8 cellular contexts compared by ENCODE assay signal in the genomic region with DNA sequence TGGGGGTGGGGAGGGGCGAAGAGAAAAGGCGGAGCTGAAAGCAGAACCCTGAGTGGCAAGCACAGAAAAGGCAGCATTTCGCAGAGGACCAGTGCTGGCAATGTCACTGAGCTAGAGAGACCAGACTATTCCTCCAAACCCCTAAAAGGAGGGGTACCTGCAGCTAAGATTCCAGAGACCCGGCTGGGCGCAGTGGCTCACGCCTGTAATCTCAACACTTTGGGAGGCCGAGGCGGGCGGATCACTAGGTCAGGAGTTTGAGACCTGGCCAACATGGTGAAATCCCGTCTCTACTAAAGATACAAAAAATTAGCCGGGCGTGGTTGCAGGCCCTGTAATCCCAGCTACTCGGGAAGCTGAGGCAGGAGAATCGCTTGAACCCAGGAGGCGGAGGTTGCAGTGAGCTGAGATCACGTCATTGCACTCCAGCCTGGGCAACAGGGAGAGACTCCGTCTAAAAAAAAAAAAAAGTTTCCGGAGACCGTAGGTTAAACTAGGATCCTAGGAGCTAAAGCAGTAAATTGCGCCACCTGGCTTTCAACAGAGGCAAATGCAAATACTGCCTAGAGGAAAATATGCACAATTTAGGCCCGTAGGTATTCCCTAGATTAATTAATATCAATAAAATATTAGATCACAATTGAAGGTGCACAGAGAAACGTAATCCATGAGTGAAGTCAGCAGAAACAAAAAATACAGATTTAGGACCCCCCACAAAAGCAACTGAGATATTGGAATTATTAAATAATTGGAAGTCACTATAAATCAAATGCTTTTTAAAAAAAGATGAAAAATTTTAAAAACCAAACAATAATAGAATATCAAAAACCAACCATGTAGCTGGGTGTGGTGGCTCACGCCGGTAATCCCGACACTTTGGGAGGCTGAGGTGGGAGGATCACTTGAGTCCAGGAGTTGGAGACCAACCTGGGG. TPM values are rescaled to one million over a fixed set of nuclear protein-coding genes. Genes with fewer than 3 reads are reported as not detected.
A peak's percentile ranks its signal among the peaks of the same experiment; 100 is the strongest.
DNase-seq lines count a peak whose midpoint lies in the region; ATAC-seq and TF ChIP-seq lines count a peak whose summit lies in the region.

No MANE protein-coding gene starts in this region.

- H4K20me1 ChIP-seq in IMR-90 (ENCODE audit: insufficient read depth, low read length) (peaks cover 6% of the 10 kb centered on the region), neural cell (ENCODE audit: insufficient read depth) (no peaks in the 10 kb centered on the region)

- no peak overlapping the region for H2BK5ac ChIP-seq in IMR-90 (ENCODE audit: low read depth, low read length, poor library complexity, severe bottlenecking)

- in situ Hi-C loops in IMR-90 (cut with MboI; ENCODE audit: low sequenced_read_pairs): no loop called here

- POLR2A ChIA-PET in IMR-90 (lab: Charles Lee; ENCODE audit: unreplicated experiment): interaction anchor here (0.7 kb wide), 1 partner anchor 566 kb away, joined by 3 read pairs; no protein-coding TSS in a partner anchor

- no peaks in the 10 kb centered on the region for H3K9me1 ChIP-seq in IMR-90 (ENCODE audit: insufficient read depth, low read length)

- H3K4me2 ChIP-seq in IMR-90 (ENCODE audit: low read depth, low read length) (no peak overlapping the region), neural cell (ENCODE audit: low read length) (no peak overlapping the region)

- no peaks in the 10 kb centered on the region for H3K79me2 ChIP-seq in neural cell (replicated peaks; ENCODE audit: insufficient read depth, low read length)

- BruUV-seq in IMR-90 (replicated peaks; lab: Mats Ljungman, UMichigan): no TSS peak

- H3K4me1 ChIP-seq in IMR-90 (ENCODE audit: control insufficient read depth, insufficient read depth, low read length): no peaks in the 10 kb centered on the region; the same call in 1 of the 2 replicates

- H2BK15ac ChIP-seq in IMR-90 (ENCODE audit: low read depth, low read length): no peak overlapping the region

- peak; percentile 91 for DNase-seq in DMS53 (lab: John Stamatoyannopoulos, UW)
- peak; percentile 72 for DNase-seq in IMR-90
- DNase-seq in NOMO-1 (lab: John Stamatoyannopoulos, UW; ENCODE audit: unreplicated experiment in 2 of 2): peak; percentile 23 to 43
- peak; percentile 18 for DNase-seq in activated T-cell treated with anti-CD3 and anti-CD28 coated beads for 4 hours
- peak; percentile 83 for DNase-seq in fibroblast of mammary gland (ENCODE audit: low read depth)

- dilution Hi-C loops in IMR-90 (cut with HindIII; ENCODE audit: low sequenced_read_pairs, unreplicated experiment): no loop called here

- H4K91ac ChIP-seq in IMR-90 (ENCODE audit: insufficient read depth, low read depth, low read length): no peak overlapping the region

- TF ChIP-seq EP300 in neural cell (conservative IDR thresholded peaks at IDR 0.05; ENCODE audit: poor library complexity, severe bottlenecking): no peak

- H4K8ac ChIP-seq in IMR-90 (ENCODE audit: low read depth in 2 of 2, low read length in 2 of 2): 0 out of 4 replicates have a peak overlapping the region, but pooled peaks of 1 of the 2 experiments have one; percentile 2

- intact Hi-C loops in IMR-90 (cut with micrococcal nuclease): loop anchor here (1.0 kb wide), 2 partner anchors 53 to 205 kb away; no protein-coding TSS in a partner anchor

- 25% methylated on average over 4 of the region's 25 CpGs; no CpG with 5 or more reads in 1 of the 2 experiments for WGBS in IMR-90 (ENCODE audit: extremely low coverage in 2 of 2, insufficient read length in 1 of 2), 2 experiments

- TF ChIP-seq CTCF in IMR-90 (conservative IDR thresholded peaks at IDR 0.05; ENCODE audit: low read depth, low read length): peak; percentile 92
- TF ChIP-seq CTCF in fibroblast of mammary gland (conservative IDR thresholded peaks at IDR 0.05; ENCODE audit: control insufficient read depth, insufficient read depth, low read depth, low read length): peak; percentile 94
- TF ChIP-seq CTCF in neural cell (IDR thresholded peaks at IDR 0.05; ENCODE audit: poor library complexity, severe bottlenecking): peak; percentile 80

- H3K36me3 ChIP-seq in IMR-90 (ENCODE audit: control insufficient read depth, insufficient read depth, low read length) (no peaks in the 10 kb centered on the region), neural cell (ENCODE audit: insufficient read depth, low read length) (no peaks in the 10 kb centered on the region)

- TF ChIP-seq RAD21 in IMR-90 (IDR thresholded peaks at IDR 0.05; ENCODE audit: low read length) (peak; percentile 82), neural cell (conservative IDR thresholded peaks at IDR 0.05) (peak; percentile 74)

- H3K27me3 ChIP-seq in IMR-90 (ENCODE audit: control insufficient read depth, insufficient read depth, low read length) (peaks cover 39% of the 10 kb centered on the region), neural cell (ENCODE audit: insufficient read depth, low read depth, low read length) (peaks cover 41% of the 10 kb centered on the region)

- H3K23ac ChIP-seq in IMR-90 (ENCODE audit: low read depth, low read length): no peak overlapping the region

- no peak overlapping the region for H2AK9ac ChIP-seq in IMR-90 (replicated peaks; ENCODE audit: low read depth, low read length, poor library complexity)

- H3K56ac ChIP-seq in IMR-90 (ENCODE audit: extremely low read depth, insufficient read depth, low read length): no peak overlapping the region

- H3F3A ChIP-seq in neural cell (ENCODE audit: insufficient read depth, low read length, poor library complexity, severe bottlenecking): no peaks in the 10 kb centered on the region

- H3K4me3 ChIP-seq in IMR-90 (ENCODE audit: insufficient read depth, low read depth, low read length): no peak overlapping the region
- H3K4me3 ChIP-seq in fibroblast of mammary gland (ENCODE audit: control insufficient read depth, low read depth, low read length): peak overlapping the region; percentile 41
- H3K4me3 ChIP-seq in neural cell (ENCODE audit: low read length): no peak overlapping the region

- no peak overlapping the region for H2AK5ac ChIP-seq in IMR-90 (ENCODE audit: low read depth, low read length)

- H3K9me3 ChIP-seq in IMR-90 (ENCODE audit: control insufficient read depth, insufficient read depth, low read length) (no peaks in the 10 kb centered on the region; the same call in 1 of the 2 replicates), neural cell (ENCODE audit: low read length) (no peaks in the 10 kb centered on the region)

- no peak overlapping the region for H4K5ac ChIP-seq in IMR-90 (ENCODE audit: low read depth, low read length)

- H3K9ac ChIP-seq in IMR-90 (ENCODE audit: low read depth, low read length) (no peak overlapping the region), neural cell (ENCODE audit: low read length) (no peak overlapping the region)

- H3K4ac ChIP-seq in IMR-90 (ENCODE audit: low read depth, low read length): no peak overlapping the region

- H2AFZ ChIP-seq in IMR-90 (replicated peaks; ENCODE audit: low read length, poor library complexity): peak overlapping the region; percentile 81
- no peak overlapping the region for H2AFZ ChIP-seq in neural cell (ENCODE audit: low read depth, low read length)

- H3K79me1 ChIP-seq in IMR-90 (ENCODE audit: low read depth in 1 of 2, low read length in 2 of 2): no peaks in the 10 kb centered on the region

- no peaks in the 10 kb centered on the region for H3K9me2 ChIP-seq in neural cell (ENCODE audit: insufficient read depth, low read length)

- no peak overlapping the region for H2BK120ac ChIP-seq in IMR-90 (ENCODE audit: low read depth, low read length)

- no peak overlapping the region for H3K14ac ChIP-seq in IMR-90 (replicated peaks; ENCODE audit: low read depth, low read length)

- TF ChIP-seq POLR2A in IMR-90 (IDR thresholded peaks at IDR 0.05; ENCODE audit: low read depth, low read length): no peak

- CTCF ChIA-PET in IMR-90 (lab: Yijun Ruan, JAX): interaction anchor here (0.6 to 1.6 kb wide), 12 partner anchors 10 to 231 kb away, joined by 3 to 11 read pairs (median 6); a partner anchor contains a TSS

- no peak overlapping the region for H3K27ac ChIP-seq in IMR-90 (ENCODE audit: insufficient read depth, low read length)
- no peak overlapping the region for H3K27ac ChIP-seq in neural cell (ENCODE audit: low read length)

- no peak overlapping the region for H3K18ac ChIP-seq in IMR-90 (ENCODE audit: low read depth, low read length)

- ATAC-seq in IMR-90 (ENCODE audit: low read depth): peak; percentile 69
- no peak for ATAC-seq in HG03280 (IDR thresholded peaks at IDR 0.05; ENCODE audit: unreplicated experiment)
- no peak for ATAC-seq in GM21529 (IDR thresholded peaks at IDR 0.05; ENCODE audit: unreplicated experiment)

- no peak overlapping the region for H2BK20ac ChIP-seq in IMR-90 (ENCODE audit: low read depth, low read length)

RNA-seq across cellular contexts. Expression of a gene that starts 4.9 kb away (rescaled TPM):
- total RNA-seq in IMR-90 (2012; rRNA removed): not detected in 2 replicates
- polyA plus RNA-seq in IMR-90 (2012; rRNA removed) (0.22 and 0.30 TPM in 2 replicates), neural cell (3.1 and 9.0 TPM in 2 replicates)
- polyA plus RNA-seq in IMR-90 (2012; cell fraction: cytosol; rRNA removed): 0.09 and 0.68 TPM in 2 replicates
- 4.3 and 7.7 TPM in 2 replicates for polyA plus RNA-seq in IMR-90 (2012; cell fraction: nucleus; rRNA removed; ENCODE audit: low replicate concordance)
- 2.9 and 4.5 TPM in 2 replicates for polyA minus RNA-seq in neural cell

RNA-seq across cellular contexts. Expression of a gene that starts 19.5 kb away (rescaled TPM):
- total RNA-seq in IMR-90 (2012; rRNA removed): 70.4 and 80.5 TPM in 2 replicates
- polyA plus RNA-seq in IMR-90 (2012; rRNA removed) (160 and 164 TPM in 2 replicates), neural cell (79.6 and 104 TPM in 2 replicates)
- 146 and 152 TPM in 2 replicates for polyA plus RNA-seq in IMR-90 (2012; cell fraction: cytosol; rRNA removed)
- 160 and 315 TPM in 2 replicates for polyA plus RNA-seq in IMR-90 (2012; cell fraction: nucleus; rRNA removed; ENCODE audit: low replicate concordance)
- 38.7 and 44.8 TPM in 2 replicates for polyA minus RNA-seq in neural cell

RNA-seq across cellular contexts. Expression of a gene that starts 21.1 kb away (rescaled TPM):
- total RNA-seq in IMR-90 (2012; rRNA removed): under 0.01 TPM in 1 of 2 replicates, not detected in the other
- polyA plus RNA-seq in IMR-90 (2012; rRNA removed) (0.07 and 0.15 TPM in 2 replicates), neural cell (0.28 TPM in 1 of 2 replicates, not detected in the other)
- 0.04 and 0.08 TPM in 2 replicates for polyA plus RNA-seq in IMR-90 (2012; cell fraction: cytosol; rRNA removed)
- polyA plus RNA-seq in IMR-90 (2012; cell fraction: nucleus; rRNA removed; ENCODE audit: low replicate concordance): 0.26 and 0.29 TPM in 2 replicates
- polyA minus RNA-seq in neural cell: not detected in 2 replicates

RNA-seq across cellular contexts. Expression of a gene that starts 28.1 kb away (rescaled TPM):
- not detected in 2 replicates for total RNA-seq in IMR-90 (2012; rRNA removed)
- polyA plus RNA-seq in IMR-90 (2012; rRNA removed) (not detected in 2 replicates), neural cell (not detected in 2 replicates)
- not detected in 2 replicates for polyA plus RNA-seq in IMR-90 (2012; cell fraction: cytosol; rRNA removed)
- polyA plus RNA-seq in IMR-90 (2012; cell fraction: nucleus; rRNA removed; ENCODE audit: low replicate concordance): not detected in 2 replicates
- not detected in 2 replicates for polyA minus RNA-seq in neural cell

RNA-seq across cellular contexts. Expression of a gene that starts 40.5 kb away (rescaled TPM):
- total RNA-seq in IMR-90 (2012; rRNA removed): under 0.01 TPM in 1 of 2 replicates, not detected in the other
- polyA plus RNA-seq in IMR-90 (2012; rRNA removed): 0.15 and 0.17 TPM in 2 replicates
- polyA plus RNA-seq in IMR-90 (2012; cell fraction: cytosol; rRNA removed): 0.14 TPM in 1 of 2 replicates, not detected in the other
- 0.34 and 0.49 TPM in 2 replicates for polyA plus RNA-seq in IMR-90 (2012; cell fraction: nucleus; rRNA removed; ENCODE audit: low replicate concordance)
- polyA plus RNA-seq in neural cell: not detected in 2 replicates
- polyA minus RNA-seq in neural cell: not detected in 2 replicates

Comparison
In these comparisons a context has a peak if more than half of its experiments do, and no peak if none do; other contexts are left out.
1. DNase-seq: peak in every context shown above with its lines; median percentile 91 in DMS53; 83 in fibroblast of mammary gland; 72 in IMR-90; 33 in NOMO-1; 18 in activated T-cell treated with anti-CD3 and anti-CD28 coated beads for 4 hours.